Comparison of ENCODE assay signal across 8 cellular contexts in genomic region chr6:16764188-16764950, GRCh38. TPM values are rescaled to one million over a fixed set of nuclear protein-coding genes. Genes with fewer than 3 reads are reported as not detected.
DNase-seq lines count a peak whose midpoint lies in the region; ATAC-seq and TF ChIP-seq lines count a peak whose summit lies in the region.

No MANE protein-coding gene starts in this region.

- H3F3A ChIP-seq in SK-N-SH (replicated peaks; ENCODE audit: insufficient read depth) (peaks cover 57% of the 10 kb centered on the region), OCI-LY1 (ENCODE audit: insufficient read depth, low read length) (no peaks in the 10 kb centered on the region)

- H3K9me2 ChIP-seq in SK-N-SH = no peaks in the 10 kb centered on the region
- H3K9me2 ChIP-seq in OCI-LY1 (ENCODE audit: low read depth, low read length) = no peaks in the 10 kb centered on the region

- TF ChIP-seq RAD21 in SK-N-SH (IDR thresholded peaks at IDR 0.05; ENCODE audit: low read length) = peak; percentile 65

- no peak for ATAC-seq in SK-N-SH treated with all-trans-retinoic acid at 6 μM for 48 hours
- no peak for ATAC-seq in effector memory CD8-positive, alpha-beta T cell (replicated peaks)
- ATAC-seq in stimulated activated memory B cell treated with anti-CD40 and anti-IgM and Interleukin-4, amounts not matched to agents 10 μg/mL and 1 μg/mL and 100 μg/mL, for 72 hours = no peak

- WGBS in SK-N-SH (ENCODE audit: low lambda C conversion rate) = 79% methylated on average over 3 of the region's 3 CpGs

- TF ChIP-seq CTCF in SK-N-SH (IDR thresholded peaks at IDR 0.05) = peak; percentile 75
- peak; percentile 31; the same call in 1 of the 2 replicates for TF ChIP-seq CTCF in OCI-LY1 (IDR thresholded peaks at IDR 0.05; ENCODE audit: low read length)

- H3K79me2 ChIP-seq in SK-N-SH (ENCODE audit: insufficient read depth) (peaks cover 45% of the 10 kb centered on the region), OCI-LY1 (ENCODE audit: insufficient read depth, low read length) (no peaks in the 10 kb centered on the region)

- CTCF ChIA-PET in SK-N-SH (lab: Yijun Ruan, JAX) = interaction anchor here (0.7 to 4.3 kb wide), 24 partner anchors 9 to 432 kb away, joined by 3 to 49 read pairs (median 6); no protein-coding TSS in a partner anchor

- POLR2A ChIA-PET in SK-N-SH (lab: Yijun Ruan, JAX) = no interaction called here

- no peaks in the 10 kb centered on the region for H3K36me3 ChIP-seq in SK-N-SH (replicated peaks in 1 of 2; ENCODE audit: control insufficient read depth in 1 of 2, insufficient read depth in 2 of 2, low read length in 1 of 2)
- no peaks in the 10 kb centered on the region for H3K36me3 ChIP-seq in OCI-LY1 (ENCODE audit: insufficient read depth, low read length)

- no peak for TF ChIP-seq EP300 in SK-N-SH (IDR thresholded peaks at IDR 0.05; ENCODE audit: borderline replicate concordance in 1 of 2, low read depth in 1 of 2, low read length in 1 of 2)

- H3K27me3 ChIP-seq in SK-N-SH (ENCODE audit: insufficient read depth) (no peaks in the 10 kb centered on the region), OCI-LY1 (ENCODE audit: insufficient read depth, low read length) (no peaks in the 10 kb centered on the region; the same call in 1 of the 2 replicates)

- DNase-seq in SK-N-SH (peak; percentile 34), T-helper 9 cell (no peak), UCSD-AML1 (lab: John Stamatoyannopoulos, UW; ENCODE audit: unreplicated experiment) (no peak), D341Med (ENCODE audit: low spot score) (no peak)
- DNase-seq in effector memory CD8-positive, alpha-beta T cell = no peak

- peaks cover 33 to 49% of the 10 kb centered on the region in 2 donors for H3K4me1 Mint-ChIP-seq in effector memory CD8-positive, alpha-beta T cell (ENCODE audit: low read depth in 2 of 2)
- peaks cover 32% of the 10 kb centered on the region for H3K4me1 Mint-ChIP-seq in stimulated activated memory B cell treated with anti-CD40 and anti-IgM and Interleukin-4, amounts not matched to agents 10 μg/mL and 1 μg/mL and 100 μg/mL, for 72 hours

- H3K4me3 Mint-ChIP-seq in effector memory CD8-positive, alpha-beta T cell = peak overlapping the region; percentile 99 to 100
- peak overlapping the region; percentile 36 for H3K4me3 Mint-ChIP-seq in stimulated activated memory B cell treated with anti-CD40 and anti-IgM and Interleukin-4, amounts not matched to agents 10 μg/mL and 1 μg/mL and 100 μg/mL, for 72 hours

- H3K27ac ChIP-seq in SK-N-SH (ENCODE audit: low read depth in 2 of 2, low read length in 1 of 2) (peak overlapping the region in 1 of 2 experiments; percentile 90; a peak in 3 of 4 replicates), OCI-LY1 (ENCODE audit: low read depth, low read length, poor library complexity, severe bottlenecking) (no peak overlapping the region)

- H3K9me3 Mint-ChIP-seq in effector memory CD8-positive, alpha-beta T cell = no peaks in the 10 kb centered on the region
- H3K9me3 Mint-ChIP-seq in stimulated activated memory B cell treated with anti-CD40 and anti-IgM and Interleukin-4, amounts not matched to agents 10 μg/mL and 1 μg/mL and 100 μg/mL, for 72 hours = no peaks in the 10 kb centered on the region

- peak overlapping the region; percentile 58 to 72; a peak in 3 of 4 replicates for H3K4me3 ChIP-seq in SK-N-SH (ENCODE audit: low read depth in 2 of 2, low read length in 1 of 2)
- H3K4me3 ChIP-seq in OCI-LY1 (ENCODE audit: low read depth, low read length, poor library complexity, severe bottlenecking) = no peak overlapping the region

- H2AFZ ChIP-seq in SK-N-SH (ENCODE audit: low read depth) = no peak overlapping the region
- no peak overlapping the region for H2AFZ ChIP-seq in OCI-LY1 (ENCODE audit: low read length)

- H3K27me3 Mint-ChIP-seq in effector memory CD8-positive, alpha-beta T cell = no peaks in the 10 kb centered on the region
- H3K27me3 Mint-ChIP-seq in stimulated activated memory B cell treated with anti-CD40 and anti-IgM and Interleukin-4, amounts not matched to agents 10 μg/mL and 1 μg/mL and 100 μg/mL, for 72 hours = no peaks in the 10 kb centered on the region

- H4K20me1 ChIP-seq in SK-N-SH (ENCODE audit: insufficient read depth) (no peaks in the 10 kb centered on the region), OCI-LY1 (ENCODE audit: insufficient read depth, low read length) (no peaks in the 10 kb centered on the region)

- peaks cover 46% of the 10 kb centered on the region for H3K36me3 Mint-ChIP-seq in effector memory CD8-positive, alpha-beta T cell (ENCODE audit: insufficient read depth)
- H3K36me3 Mint-ChIP-seq in stimulated activated memory B cell treated with anti-CD40 and anti-IgM and Interleukin-4, amounts not matched to agents 10 μg/mL and 1 μg/mL and 100 μg/mL, for 72 hours = peaks cover 8% of the 10 kb centered on the region

- H3K4me1 ChIP-seq in SK-N-SH (ENCODE audit: control insufficient read depth in 1 of 2, insufficient read depth in 2 of 2, low read depth in 1 of 2, low read length in 1 of 2) (peaks cover 7 to 37% of the 10 kb centered on the region in 2 experiments), OCI-LY1 (ENCODE audit: insufficient read depth, low read length, severe bottlenecking) (peaks cover 25% of the 10 kb centered on the region)

- H3K9me3 ChIP-seq in SK-N-SH (no peaks in the 10 kb centered on the region), OCI-LY1 (ENCODE audit: low read length) (no peaks in the 10 kb centered on the region)

- peak overlapping the region; percentile 89; the same call in 1 of the 2 replicates for H3K4me2 ChIP-seq in SK-N-SH
- H3K4me2 ChIP-seq in OCI-LY1 (ENCODE audit: low read length) = no peak overlapping the region

- H3K9ac ChIP-seq in SK-N-SH (peak overlapping the region; percentile 71; the same call in 1 of the 2 replicates), OCI-LY1 (ENCODE audit: low read length) (no peak overlapping the region)

- H3K27ac Mint-ChIP-seq in effector memory CD8-positive, alpha-beta T cell = peak overlapping the region; percentile 98 to 100
- peak overlapping the region; percentile 27 for H3K27ac Mint-ChIP-seq in stimulated activated memory B cell treated with anti-CD40 and anti-IgM and Interleukin-4, amounts not matched to agents 10 μg/mL and 1 μg/mL and 100 μg/mL, for 72 hours

TF ChIP-seq in SK-N-SH, 30 proteins besides CTCF, POLR2A, EP300 and RAD21:
- no peak for TF ChIP-seq JUND (IDR thresholded peaks at IDR 0.05)
- TF ChIP-seq PBX3 (IDR thresholded peaks at IDR 0.05) = 0 out of 2 replicates have a peak, but pooled peaks have one; percentile 14
- TF ChIP-seq MAX (IDR thresholded peaks at IDR 0.05; ENCODE audit: low read depth) = 0 out of 2 replicates have a peak, but pooled peaks have one; percentile 19
- peak; percentile 61 for TF ChIP-seq SMC3 (IDR thresholded peaks at IDR 0.05; ENCODE audit: low read depth, low read length)
TF ChIP-seq in SK-N-SH: peak in this region for 3.

TF ChIP-seq in SK-N-SH treated with all-trans-retinoic acid at 6 μM for 48 hours, 23 proteins besides CTCF, POLR2A, EP300 and RAD21 (continues in another document):
- TF ChIP-seq CREB5 (CRISPR knock-in tag; IDR thresholded peaks at IDR 0.05; ENCODE audit: low read depth) (no peak), TCF4 (CRISPR knock-in tag; IDR thresholded peaks at IDR 0.05; ENCODE audit: borderline replicate concordance) (no peak), RARB (CRISPR knock-in tag; IDR thresholded peaks at IDR 0.05) (no peak), ZNF8 (CRISPR knock-in tag; IDR thresholded peaks at IDR 0.05) (no peak), PATZ1 (CRISPR knock-in tag; IDR thresholded peaks at IDR 0.05; ENCODE audit: borderline replicate concordance) (no peak), ZFP30 (CRISPR knock-in tag; IDR thresholded peaks at IDR 0.05) (no peak)

RNA-seq across cellular contexts. Expression of gene ATXN1, which starts 3.1 kb away (rescaled TPM):
- 7.9 and 8.1 TPM in 2 replicates for polyA plus RNA-seq in SK-N-SH (2012; rRNA removed)
- 5.4 and 5.9 TPM in 2 replicates for polyA plus RNA-seq in SK-N-SH (2012; cell fraction: cytosol; rRNA removed)
- polyA plus RNA-seq in SK-N-SH (2012; cell fraction: nucleus; rRNA removed) = 15.5 and 24.6 TPM in 2 replicates
